In the genomic region with DNA sequence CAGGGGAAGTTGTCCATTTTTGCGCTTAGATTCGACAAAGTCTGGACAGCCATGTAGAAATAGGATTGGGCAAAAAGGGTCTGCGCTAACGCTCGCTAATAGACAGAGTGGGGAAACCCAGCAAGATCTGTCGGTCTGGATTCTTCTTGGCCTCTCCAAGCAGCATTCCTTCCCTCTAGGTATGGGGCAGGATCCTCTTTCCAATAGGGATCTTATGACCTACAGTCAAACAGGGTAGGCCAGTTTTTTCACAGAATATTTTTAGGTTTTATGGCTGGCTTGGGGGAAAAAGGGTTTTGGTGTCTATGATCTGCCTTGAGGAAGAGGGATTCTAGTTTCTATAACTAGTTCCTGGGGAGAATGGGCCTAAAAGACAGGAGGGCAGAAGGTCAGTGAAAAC, we compare ENCODE assay signal across 2 cellular contexts.
TF ChIP-seq lines count a peak whose summit lies in the region.

No MANE protein-coding gene starts in this region.

TF ChIP-seq in IMR-90, 13 proteins besides CTCF, POLR2A, EP300 and RAD21:
- TF ChIP-seq MAFK (IDR thresholded peaks at IDR 0.05; ENCODE audit: low read depth, low read length): no peak
- no peak for TF ChIP-seq NFE2L2 (IDR thresholded peaks at IDR 0.05; ENCODE audit: low read depth, low read length)
- TF ChIP-seq, protein P1, sequence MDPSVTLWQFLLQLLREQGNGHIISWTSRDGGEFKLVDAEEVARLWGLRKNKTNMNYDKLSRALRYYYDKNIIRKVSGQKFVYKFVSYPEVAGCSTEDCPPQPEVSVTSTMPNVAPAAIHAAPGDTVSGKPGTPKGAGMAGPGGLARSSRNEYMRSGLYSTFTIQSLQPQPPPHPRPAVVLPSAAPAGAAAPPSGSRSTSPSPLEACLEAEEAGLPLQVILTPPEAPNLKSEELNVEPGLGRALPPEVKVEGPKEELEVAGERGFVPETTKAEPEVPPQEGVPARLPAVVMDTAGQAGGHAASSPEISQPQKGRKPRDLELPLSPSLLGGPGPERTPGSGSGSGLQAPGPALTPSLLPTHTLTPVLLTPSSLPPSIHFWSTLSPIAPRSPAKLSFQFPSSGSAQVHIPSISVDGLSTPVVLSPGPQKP (IDR thresholded peaks at IDR 0.05; ENCODE audit: borderline replicate concordance, low read depth, low read length): no peak
- no peak for TF ChIP-seq RFX5 (IDR thresholded peaks at IDR 0.05; ENCODE audit: low read depth, low read length)
- TF ChIP-seq, protein P2, sequence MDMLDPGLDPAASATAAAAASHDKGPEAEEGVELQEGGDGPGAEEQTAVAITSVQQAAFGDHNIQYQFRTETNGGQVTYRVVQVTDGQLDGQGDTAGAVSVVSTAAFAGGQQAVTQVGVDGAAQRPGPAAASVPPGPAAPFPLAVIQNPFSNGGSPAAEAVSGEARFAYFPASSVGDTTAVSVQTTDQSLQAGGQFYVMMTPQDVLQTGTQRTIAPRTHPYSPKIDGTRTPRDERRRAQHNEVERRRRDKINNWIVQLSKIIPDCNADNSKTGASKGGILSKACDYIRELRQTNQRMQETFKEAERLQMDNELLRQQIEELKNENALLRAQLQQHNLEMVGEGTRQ (IDR thresholded peaks at IDR 0.05; ENCODE audit: low read depth, low read length): no peak
- no peak for TF ChIP-seq MXI1 (IDR thresholded peaks at IDR 0.05; ENCODE audit: borderline replicate concordance, low read depth, low read length)
- no peak for TF ChIP-seq RCOR1 (IDR thresholded peaks at IDR 0.05; ENCODE audit: insufficient replicate concordance, low read length)
- no peak for TF ChIP-seq CHD1 (IDR thresholded peaks at IDR 0.05; ENCODE audit: low read depth, low read length)
- no peak for TF ChIP-seq BHLHE40 (IDR thresholded peaks at IDR 0.05; ENCODE audit: low read depth, low read length)
- TF ChIP-seq SMC3 (IDR thresholded peaks at IDR 0.05; ENCODE audit: low read depth, low read length): no peak
- TF ChIP-seq FOS (IDR thresholded peaks at IDR 0.05; ENCODE audit: low read depth, low read length): no peak
- TF ChIP-seq MAZ (IDR thresholded peaks at IDR 0.05; ENCODE audit: borderline replicate concordance, low read depth, low read length): no peak
- no peak for TF ChIP-seq CEBPB (IDR thresholded peaks at IDR 0.05; ENCODE audit: low read depth, low read length)
TF ChIP-seq in IMR-90: peak in this region for 0.

TF ChIP-seq in H1, 55 proteins besides CTCF, POLR2A, EP300 and RAD21:
- TF ChIP-seq SUZ12 (IDR thresholded peaks at IDR 0.05; ENCODE audit: low read length) (no peak), SIN3A (conservative IDR thresholded peaks at IDR 0.05 in 1 of 2, IDR thresholded peaks at IDR 0.05 in 1 of 2; ENCODE audit: low read depth in 1 of 2, low read length in 2 of 2) (no peak), ZNF274 (IDR thresholded peaks at IDR 0.05; ENCODE audit: borderline replicate concordance, extremely low read depth, low read length) (no peak), POU5F1 (IDR thresholded peaks at IDR 0.05; ENCODE audit: low read depth, low read length) (no peak), TCF12 (IDR thresholded peaks at IDR 0.05; ENCODE audit: low read depth, low read length) (no peak), SIRT6 (IDR thresholded peaks at IDR 0.05; ENCODE audit: low read length) (no peak), JUN (IDR thresholded peaks at IDR 0.05; ENCODE audit: low read depth, low read length) (no peak), ASH2L (IDR thresholded peaks at IDR 0.05; ENCODE audit: low read length) (no peak), KDM1A (IDR thresholded peaks at IDR 0.05; ENCODE audit: borderline replicate concordance, low read length) (no peak), RBBP5 (IDR thresholded peaks at IDR 0.05; ENCODE audit: borderline replicate concordance, low read depth, low read length) (no peak), TEAD4 (IDR thresholded peaks at IDR 0.05; ENCODE audit: low read depth, low read length) (no peak), GABPA (IDR thresholded peaks at IDR 0.05; ENCODE audit: borderline replicate concordance, insufficient read depth, low read length) (no peak)
- TF ChIP-seq, protein P2 (IDR thresholded peaks at IDR 0.05; ENCODE audit: low read length): no peak
TF ChIP-seq in H1: peak in this region for 0.
